ENCODE assay signal across 1 cellular context in the genomic region with DNA sequence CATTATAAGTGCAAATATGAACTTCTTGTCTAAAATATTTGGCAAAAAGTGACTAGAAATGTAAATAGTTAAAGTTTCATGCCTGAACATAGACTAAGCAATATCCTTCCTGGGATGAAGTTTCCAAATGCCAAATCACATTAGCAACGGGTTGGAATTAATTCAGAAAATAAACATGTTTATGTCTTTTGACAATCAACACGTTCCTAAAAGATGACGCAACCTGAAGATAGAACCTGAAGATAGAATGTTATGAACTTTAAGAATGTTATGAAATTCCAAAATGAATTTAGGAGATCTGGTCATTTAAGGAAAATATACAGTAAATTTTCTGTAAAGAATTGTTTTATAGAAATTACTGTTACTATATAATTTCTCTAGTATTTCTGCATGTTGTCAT.
TF ChIP-seq lines count a peak whose summit lies in the region.

No MANE protein-coding gene starts in this region.

TF ChIP-seq in IMR-90, 13 proteins besides CTCF, POLR2A, EP300 and RAD21:
- TF ChIP-seq BHLHE40 (IDR thresholded peaks at IDR 0.05; ENCODE audit: low read depth, low read length) (no peak), CEBPB (IDR thresholded peaks at IDR 0.05; ENCODE audit: low read depth, low read length) (peak; percentile 70), ELK1 (IDR thresholded peaks at IDR 0.05; ENCODE audit: borderline replicate concordance, low read depth, low read length) (no peak), FOS (IDR thresholded peaks at IDR 0.05; ENCODE audit: low read depth, low read length) (no peak)
